ENCODE assay signal across 26 cellular contexts in genomic region chr4:111013846-111014245, GRCh38.
"Had no signal": no experiment of that assay in that cellular context is flagged by ENCODE, and none has a peak within 500 bp of the region (broad histone marks: within the 10 kb centered on the region; RNA-seq: fewer than 3 reads in every experiment).

No MANE protein-coding gene starts in this region.

- FAIRE-seq: colon, endometrium, endothelial cell of umbilical vein, frontal cortex had no signal

- H3K27me3 ChIP-seq: colonic mucosa, esophagus muscularis mucosa, esophagus squamous epithelium, foreskin keratinocyte, gastrocnemius medialis, gastroesophageal sphincter, heart right ventricle had no signal

- H3K4me3 ChIP-seq: colonic mucosa, coronary artery, dorsolateral prefrontal cortex, esophagus muscularis mucosa, esophagus squamous epithelium, gastrocnemius medialis, gastroesophageal sphincter, heart right ventricle had no signal

- H3K27ac ChIP-seq: colonic mucosa, coronary artery, dorsolateral prefrontal cortex, epithelial cell of prostate, esophagus muscularis mucosa, esophagus squamous epithelium, foreskin keratinocyte, gastrocnemius medialis, gastroesophageal sphincter, heart right ventricle had no signal

- ATAC-seq: effector memory CD8-positive, alpha-beta T cell; esophagus mucosa; foreskin keratinocyte; gastrocnemius medialis; gastroesophageal sphincter; heart right ventricle had no signal

- H3K4me1 ChIP-seq: colonic mucosa, esophagus muscularis mucosa, esophagus squamous epithelium, foreskin keratinocyte, gastrocnemius medialis, gastroesophageal sphincter, heart right ventricle had no signal

- H3K36me3 ChIP-seq: colonic mucosa, esophagus muscularis mucosa, esophagus squamous epithelium, gastrocnemius medialis, gastroesophageal sphincter, heart right ventricle had no signal

- H3K9me3 ChIP-seq: colonic mucosa, esophagus muscularis mucosa, esophagus squamous epithelium, gastrocnemius medialis, gastroesophageal sphincter, heart right ventricle had no signal

- DNase-seq: colonic mucosa; cortex of kidney; dermis blood vessel endothelial cell; dorsolateral prefrontal cortex; effector CD4-positive, alpha-beta T cell; effector CD8-positive, alpha-beta T cell; effector memory CD4-positive, alpha-beta T cell; effector memory CD8-positive, alpha-beta T cell; erythroblast; esophagus squamous epithelium; foreskin fibroblast; foreskin keratinocyte; foreskin melanocyte; gastrocnemius medialis; glutamatergic neuron; head of caudate nucleus; heart right ventricle had no signal
